In genomic region chr16:75733305-75734141, GRCh38 we compare ENCODE assay signal across 12 cellular contexts. TPM values are rescaled to one million over a fixed set of nuclear protein-coding genes. Genes with fewer than 3 reads are reported as not detected.
DNase-seq lines count a peak whose midpoint lies in the region; ATAC-seq, FAIRE-seq and TF ChIP-seq lines count a peak whose summit lies in the region.
"Had no signal": no experiment of that assay in that cellular context is flagged by ENCODE, and none has a peak within 500 bp of the region (broad histone marks: within the 10 kb centered on the region; RNA-seq: fewer than 3 reads in every experiment).

No MANE protein-coding gene starts in this region.

- no peaks in the 10 kb centered on the region for H3K36me3 Mint-ChIP-seq in naive thymus-derived CD4-positive, alpha-beta T cell

- TF ChIP-seq CTCF in K562 (IDR thresholded peaks at IDR 0.05 in 2 of 3, conservative IDR thresholded peaks at IDR 0.05 in 1 of 3; ENCODE audit: insufficient read depth in 2 of 3, low read depth in 1 of 3, low read length in 3 of 3), result no peak
- no peak for TF ChIP-seq CTCF in upper lobe of right lung (IDR thresholded peaks at IDR 0.05)
- TF ChIP-seq CTCF in kidney (IDR thresholded peaks at IDR 0.05; ENCODE audit: borderline replicate concordance, extremely low read depth, insufficient read depth), result no peak

- TF ChIP-seq RAD21 in K562 (CRISPR knock-in tag; conservative IDR thresholded peaks at IDR 0.05 in 1 of 2, IDR thresholded peaks at IDR 0.05 in 1 of 2), result no peak

- no TSS peak for BruUV-seq in K562 (replicated peaks; lab: Mats Ljungman, UMichigan)

- DNase-seq in NCI-H2196 (lab: John Stamatoyannopoulos, UW; ENCODE audit: unreplicated experiment), result peak; percentile 7
- DNase-seq in NCI-H2196 treated with DMSO at 0.1 percent for 48 hours (lab: John Stamatoyannopoulos, UW; ENCODE audit: unreplicated experiment), result no peak
- DNase-seq in K562 (ENCODE audit: extremely low read depth in 1 of 4, low spot score in 3 of 4), result peak in 1 of 4 experiments; percentile 6
- peak; percentile 58 for DNase-seq in medulla oblongata (ENCODE audit: extremely low spot score)
- no peak for DNase-seq in upper lobe of right lung
- DNase-seq in kidney, result no peak
- DNase-seq in RKO (ENCODE audit: low spot score), result no peak
- DNase-seq in naive thymus-derived CD4-positive, alpha-beta T cell, result no peak
- DNase-seq: activated T-cell treated with anti-CD3 and anti-CD28 coated beads, Interleukin-2, amount 50 U/mL, for 72 hours; AML-193; glutamatergic neuron had no signal

- no peaks in the 10 kb centered on the region for H4K20me1 ChIP-seq in K562 (replicated peaks; ENCODE audit: control insufficient read depth, insufficient read depth, low read length)

- H3K9me1 ChIP-seq in K562 (ENCODE audit: control insufficient read depth, insufficient read depth, low read length), result no peaks in the 10 kb centered on the region

- 3% methylated on average over 6 of the region's 6 CpGs for WGBS in K562 (ENCODE audit: insufficient coverage, low coverage, missing lambda C conversion rate)

- no peak overlapping the region for H3K27ac Mint-ChIP-seq in naive thymus-derived CD4-positive, alpha-beta T cell
- H3K27ac Mint-ChIP-seq: activated T-cell treated with anti-CD3 and anti-CD28 coated beads, Interleukin-2, amount 50 U/mL, for 72 hours had no signal

- H2AFZ ChIP-seq in K562 (ENCODE audit: low read depth, low read length), result no peak overlapping the region

- H3K27ac ChIP-seq in K562 (ENCODE audit: extremely low read depth, low read depth, low read length) (no peak overlapping the region), upper lobe of right lung (peak overlapping the region; percentile 53), kidney (ENCODE audit: low read depth in 2 of 2, low read length in 2 of 2) (no peak overlapping the region)
- H3K27ac ChIP-seq in naive thymus-derived CD4-positive, alpha-beta T cell (ENCODE audit: low read depth, low read length), result no peak overlapping the region

- peaks cover 0 to 7% of the 10 kb centered on the region in 2 experiments; a peak in 1 of 5 replicates for H3K27me3 ChIP-seq in K562 (ENCODE audit: control insufficient read depth in 2 of 2, insufficient read depth in 2 of 2, low read length in 2 of 2)
- H3K27me3 ChIP-seq in upper lobe of right lung, result no peaks in the 10 kb centered on the region
- no peaks in the 10 kb centered on the region for H3K27me3 ChIP-seq in naive thymus-derived CD4-positive, alpha-beta T cell (ENCODE audit: control insufficient read depth in 2 of 2, insufficient read depth in 2 of 2, low read length in 2 of 2)
- H3K27me3 ChIP-seq: Peyer's patch had no signal

- peaks cover 0 to 6% (median 0%) of the 10 kb centered on the region in 5 donors for H3K27me3 Mint-ChIP-seq in naive thymus-derived CD4-positive, alpha-beta T cell

- H3K9ac ChIP-seq in K562 (ENCODE audit: insufficient read depth in 1 of 2, low read depth in 2 of 2, low read length in 2 of 2), result no peak overlapping the region
- H3K9ac ChIP-seq in kidney (ENCODE audit: low read length in 2 of 2), result no peak overlapping the region

- H3K9me3 Mint-ChIP-seq in naive thymus-derived CD4-positive, alpha-beta T cell, result peaks cover 0 to 5% (median 0%) of the 10 kb centered on the region in 11 donors
- H3K9me3 Mint-ChIP-seq: activated T-cell treated with anti-CD3 and anti-CD28 coated beads, Interleukin-2, amount 50 U/mL, for 72 hours had no signal

- intact Hi-C loops in K562 (cut with micrococcal nuclease) (no loop called here), upper lobe of right lung (cut with DNase I) (no loop called here), kidney (cut with DNase I) (no loop called here)
- intact Hi-C loops in naive thymus-derived CD4-positive, alpha-beta T cell (cut with micrococcal nuclease), result no loop called here

- no peak overlapping the region for H3K4me3 Mint-ChIP-seq in naive thymus-derived CD4-positive, alpha-beta T cell
- H3K4me3 Mint-ChIP-seq: activated T-cell treated with anti-CD3 and anti-CD28 coated beads, Interleukin-2, amount 50 U/mL, for 72 hours had no signal

- CTCF ChIA-PET in K562 (lab: Yijun Ruan, JAX; ENCODE audit: low intra/inter-chr PET ratio), result interaction anchor here (0.7 kb wide), 1 partner anchor 534 kb away, joined by 3 read pairs; no protein-coding TSS in a partner anchor
- CTCF ChIA-PET in naive thymus-derived CD4-positive, alpha-beta T cell (lab: Charles Lee), result no interaction called here

- ATAC-seq in K562, result peak; percentile 31; the same call in 1 of the 3 replicates
- no peak for ATAC-seq in upper lobe of right lung
- ATAC-seq in naive thymus-derived CD4-positive, alpha-beta T cell, result no peak
- ATAC-seq: activated T-cell treated with anti-CD3 and anti-CD28 coated beads, Interleukin-2, amount 50 U/mL, for 72 hours had no signal

- POLR2A ChIA-PET in K562 (lab: Yijun Ruan, JAX), result interaction anchor here (0.5 to 0.8 kb wide), 2 partner anchors 14 to 112 kb away, joined by 3 read pairs; no protein-coding TSS in a partner anchor
- POLR2A ChIA-PET in naive thymus-derived CD4-positive, alpha-beta T cell (lab: Charles Lee), result no interaction called here

- no peak for TF ChIP-seq POLR2A in K562 (conservative IDR thresholded peaks at IDR 0.05)

- H3K4me2 ChIP-seq in K562 (ENCODE audit: insufficient read depth, low read length), result no peak overlapping the region

- no peak for FAIRE-seq in K562 (lab: Jason Lieb, UNC)
- FAIRE-seq in kidney (lab: Jason Lieb, UNC), result no peak

- H3K9me3 ChIP-seq in K562 (replicated peaks; ENCODE audit: control insufficient read depth, insufficient read depth, low read depth, low read length) (no peaks in the 10 kb centered on the region), upper lobe of right lung (no peaks in the 10 kb centered on the region), kidney (ENCODE audit: control insufficient read depth in 1 of 2, low read length in 2 of 2) (no peaks in the 10 kb centered on the region)
- H3K9me3 ChIP-seq in naive thymus-derived CD4-positive, alpha-beta T cell (ENCODE audit: control insufficient read depth in 2 of 3, low read length in 3 of 3), result no peaks in the 10 kb centered on the region
- H3K9me3 ChIP-seq: Peyer's patch had no signal

- H3K4me3 ChIP-seq in K562 (no peak overlapping the region), upper lobe of right lung (no peak overlapping the region), kidney (ENCODE audit: low read length in 2 of 2) (no peak overlapping the region)
- no peak overlapping the region for H3K4me3 ChIP-seq in naive thymus-derived CD4-positive, alpha-beta T cell (ENCODE audit: low read length)
- H3K4me3 ChIP-seq: Peyer's patch had no signal

- H3K4me1 Mint-ChIP-seq in naive thymus-derived CD4-positive, alpha-beta T cell, result no peaks in the 10 kb centered on the region

- H3K4me1 ChIP-seq in K562 (replicated peaks in 1 of 2; ENCODE audit: control insufficient read depth in 2 of 2, insufficient read depth in 2 of 2, low read length in 2 of 2), result no peaks in the 10 kb centered on the region
- peaks cover 16% of the 10 kb centered on the region for H3K4me1 ChIP-seq in upper lobe of right lung
- peaks cover 0 to 6% of the 10 kb centered on the region in 2 donors for H3K4me1 ChIP-seq in kidney (ENCODE audit: control insufficient read depth in 1 of 2, insufficient read depth in 1 of 2, low read depth in 1 of 2, low read length in 2 of 2)
- H3K4me1 ChIP-seq in naive thymus-derived CD4-positive, alpha-beta T cell (ENCODE audit: control insufficient read depth in 2 of 2, insufficient read depth in 2 of 2, low read length in 2 of 2), result no peaks in the 10 kb centered on the region

- in situ Hi-C loops in K562 (cut with MboI), result no loop called here

- no peaks in the 10 kb centered on the region for H3K79me2 ChIP-seq in K562 (ENCODE audit: control insufficient read depth, insufficient read depth, low read length)

- no peak for TF ChIP-seq EP300 in K562 (IDR thresholded peaks at IDR 0.05; ENCODE audit: low read length)

- H3K36me3 ChIP-seq in K562 (ENCODE audit: control insufficient read depth, insufficient read depth, low read length) (no peaks in the 10 kb centered on the region), upper lobe of right lung (no peaks in the 10 kb centered on the region), kidney (ENCODE audit: control insufficient read depth in 1 of 2, insufficient read depth in 2 of 2, low read length in 2 of 2) (no peaks in the 10 kb centered on the region)
- no peaks in the 10 kb centered on the region for H3K36me3 ChIP-seq in naive thymus-derived CD4-positive, alpha-beta T cell (ENCODE audit: control insufficient read depth in 2 of 3, insufficient read depth in 3 of 3, low read length in 3 of 3)
- H3K36me3 ChIP-seq: Peyer's patch had no signal

RNA-seq across cellular contexts. Expression of gene CPHXL, which starts 7.2 kb away (rescaled TPM):
- total RNA-seq in K562 (2011; cell fraction: chromatin; rRNA removed; ENCODE audit: low replicate concordance), result not detected in 2 replicates
- total RNA-seq in K562 (2011; cell fraction: nucleolus; rRNA removed), result not detected in 2 replicates
- total RNA-seq in K562 (2011; cell fraction: nucleoplasm; rRNA removed), result not detected in 2 replicates
- total RNA-seq in K562 (2014; rRNA removed) (not detected in 2 replicates), K562 (2014; rRNA removed; fragmentation: Illumina TruSeq; extraction: Trizol) (not detected in 2 replicates), K562 (2015; rRNA removed; fragmentation: Illumina TruSeq; extraction: Trizol) (not detected in 2 replicates), K562 (2021) (not detected in 2 replicates), upper lobe of right lung (not detected), kidney (not detected)
- polyA plus RNA-seq in K562 (2011; rRNA removed) (not detected in 2 replicates), K562 (2014; fragmentation: Illumina TruSeq; extraction: Trizol) (not detected in 2 replicates), K562 (2014; fragmentation: Nextera tagmentation; extraction: Ambion mirVana) (not detected), K562 (2014; rRNA removed) (not detected in 2 replicates), kidney (ENCODE audit: insufficient read depth, low read depth, low replicate concordance) (not detected)
- polyA plus RNA-seq in K562 (2011; cell fraction: cytosol; rRNA removed), result not detected in 2 replicates
- not detected in 2 replicates for polyA plus RNA-seq in K562 (2011; cell fraction: nucleus; rRNA removed)
- polyA plus RNA-seq in K562 (2012), result not detected in 2 replicates
- not detected in 2 replicates for polyA minus RNA-seq in K562 (2011; rRNA and poly(A)+ RNA removed)
- polyA minus RNA-seq in K562 (2011; cell fraction: cytosol; rRNA and poly(A)+ RNA removed), result not detected in 2 replicates
- not detected in 2 replicates for polyA minus RNA-seq in K562 (2011; cell fraction: nucleus; rRNA and poly(A)+ RNA removed)
- total RNA-seq in naive thymus-derived CD4-positive, alpha-beta T cell, result not detected
- polyA plus RNA-seq in naive thymus-derived CD4-positive, alpha-beta T cell, result not detected
- total RNA-seq: activated T-cell treated with anti-CD3 and anti-CD28 coated beads, Interleukin-2, amount 50 U/mL, for 72 hours; Peyer's patch had no signal

RNA-seq across cellular contexts. Expression of gene DUXB, which starts 32.3 kb away (rescaled TPM):
- not detected in 2 replicates for total RNA-seq in K562 (2011; cell fraction: chromatin; rRNA removed; ENCODE audit: low replicate concordance)
- not detected in 2 replicates for total RNA-seq in K562 (2011; cell fraction: nucleolus; rRNA removed)
- not detected in 2 replicates for total RNA-seq in K562 (2011; cell fraction: nucleoplasm; rRNA removed)
- total RNA-seq in K562 (2014; rRNA removed), result not detected in 2 replicates
- not detected in 2 replicates for total RNA-seq in K562 (2014; rRNA removed; fragmentation: Illumina TruSeq; extraction: Trizol)
- not detected in 2 replicates for total RNA-seq in K562 (2015; rRNA removed; fragmentation: Illumina TruSeq; extraction: Trizol)
- total RNA-seq in K562 (2021), result not detected in 2 replicates
- not detected in 2 replicates for polyA plus RNA-seq in K562 (2011; rRNA removed)
- not detected in 2 replicates for polyA plus RNA-seq in K562 (2011; cell fraction: cytosol; rRNA removed)
- not detected in 2 replicates for polyA plus RNA-seq in K562 (2011; cell fraction: nucleus; rRNA removed)
- polyA plus RNA-seq in K562 (2012), result not detected in 2 replicates
- polyA plus RNA-seq in K562 (2014; fragmentation: Illumina TruSeq; extraction: Trizol), result not detected in 2 replicates
- not detected for polyA plus RNA-seq in K562 (2014; fragmentation: Nextera tagmentation; extraction: Ambion mirVana)
- not detected in 2 replicates for polyA plus RNA-seq in K562 (2014; rRNA removed)
- not detected in 2 replicates for polyA minus RNA-seq in K562 (2011; rRNA and poly(A)+ RNA removed)
- polyA minus RNA-seq in K562 (2011; cell fraction: cytosol; rRNA and poly(A)+ RNA removed), result not detected in 2 replicates
- not detected in 2 replicates for polyA minus RNA-seq in K562 (2011; cell fraction: nucleus; rRNA and poly(A)+ RNA removed)
- total RNA-seq in upper lobe of right lung, result not detected
- not detected for total RNA-seq in kidney
- not detected for polyA plus RNA-seq in kidney (ENCODE audit: insufficient read depth, low read depth, low replicate concordance)
- total RNA-seq in naive thymus-derived CD4-positive, alpha-beta T cell, result not detected
- not detected for polyA plus RNA-seq in naive thymus-derived CD4-positive, alpha-beta T cell
- total RNA-seq: activated T-cell treated with anti-CD3 and anti-CD28 coated beads, Interleukin-2, amount 50 U/mL, for 72 hours; Peyer's patch had no signal

RNA-seq across cellular contexts. Expression of gene CPHXL2, which starts 56.7 kb away (rescaled TPM):
- not detected in 2 replicates for total RNA-seq in K562 (2011; cell fraction: chromatin; rRNA removed; ENCODE audit: low replicate concordance)
- total RNA-seq in K562 (2011; cell fraction: nucleolus; rRNA removed), result not detected in 2 replicates
- total RNA-seq in K562 (2011; cell fraction: nucleoplasm; rRNA removed), result not detected in 2 replicates
- total RNA-seq in K562 (2014; rRNA removed), result not detected in 2 replicates
- not detected in 2 replicates for total RNA-seq in K562 (2014; rRNA removed; fragmentation: Illumina TruSeq; extraction: Trizol)
- total RNA-seq in K562 (2015; rRNA removed; fragmentation: Illumina TruSeq; extraction: Trizol), result not detected in 2 replicates
- not detected in 2 replicates for total RNA-seq in K562 (2021)
- not detected in 2 replicates for polyA plus RNA-seq in K562 (2011; rRNA removed)
- polyA plus RNA-seq in K562 (2011; cell fraction: cytosol; rRNA removed), result not detected in 2 replicates
- polyA plus RNA-seq in K562 (2011; cell fraction: nucleus; rRNA removed), result not detected in 2 replicates
- polyA plus RNA-seq in K562 (2012), result not detected in 2 replicates
- not detected in 2 replicates for polyA plus RNA-seq in K562 (2014; fragmentation: Illumina TruSeq; extraction: Trizol)
- polyA plus RNA-seq in K562 (2014; fragmentation: Nextera tagmentation; extraction: Ambion mirVana), result not detected
- polyA plus RNA-seq in K562 (2014; rRNA removed), result not detected in 2 replicates
- not detected in 2 replicates for polyA minus RNA-seq in K562 (2011; rRNA and poly(A)+ RNA removed)
- polyA minus RNA-seq in K562 (2011; cell fraction: cytosol; rRNA and poly(A)+ RNA removed), result not detected in 2 replicates
- polyA minus RNA-seq in K562 (2011; cell fraction: nucleus; rRNA and poly(A)+ RNA removed), result not detected in 2 replicates
- total RNA-seq in upper lobe of right lung, result not detected
- total RNA-seq in kidney, result not detected
- polyA plus RNA-seq in kidney (ENCODE audit: insufficient read depth, low read depth, low replicate concordance), result not detected
- not detected for total RNA-seq in naive thymus-derived CD4-positive, alpha-beta T cell
- not detected for polyA plus RNA-seq in naive thymus-derived CD4-positive, alpha-beta T cell
- total RNA-seq: activated T-cell treated with anti-CD3 and anti-CD28 coated beads, Interleukin-2, amount 50 U/mL, for 72 hours; Peyer's patch had no signal

Comparison
In these comparisons a context has a peak if more than half of its experiments do, and no peak if none do; other contexts are left out.
1. DNase-seq: peak in NCI-H2196 (single experiment) and medulla oblongata (single experiment); none in NCI-H2196 treated with DMSO at 0.1 percent for 48 hours (single experiment), upper lobe of right lung (single experiment), kidney (single experiment), RKO (single experiment) and naive thymus-derived CD4-positive, alpha-beta T cell (0 of 9).